Comparison of ENCODE assay signal across 30 cellular contexts in genomic region chr17:68819465-68819864, GRCh38.
"Had no signal": no experiment of that assay in that cellular context is flagged by ENCODE, and none has a peak within 500 bp of the region (broad histone marks: within the 10 kb centered on the region; RNA-seq: fewer than 3 reads in every experiment).

No MANE protein-coding gene starts in this region.

- H3K27me3 ChIP-seq: ascending aorta, cardiac muscle cell, MG63, SJSA1 had no signal

- H3K4me3 Mint-ChIP-seq: activated CD4-positive, alpha-beta T cell treated with anti-CD3 and anti-CD28 coated beads for 36 hours; activated CD4-positive, alpha-beta T cell treated with anti-CD3 and anti-CD28 coated beads, Interleukin-2, amount 10 ng/mL, durations not matched to agents 7 days and 5 days; activated CD8-positive, alpha-beta T cell treated with anti-CD3 and anti-CD28 coated beads, Interleukin-2, amount 10 ng/mL, durations not matched to agents 7 days and 5 days; activated naive CD4-positive, alpha-beta T cell treated with anti-CD3 and anti-CD28 coated beads, Interleukin-2, amount 50 U/mL, for 24 hours; activated naive CD8-positive, alpha-beta T cell treated with anti-CD3 and anti-CD28 coated beads, Interleukin-2, amount 10 ng/mL, durations not matched to agents 7 days and 5 days; activated T-cell treated with anti-CD3 and anti-CD28 coated beads, Interleukin-2, amount 50 U/mL, for 24 hours; T-helper 1 cell treated with Interleukin-12 subunit alpha and Interleukin-12 subunit beta and Interleukin-4 antibody, amounts not matched to agents 30 μg/mL and 1 μg/mL, for 36 hours; T-helper 2 cell treated with Interferon-gamma antibody and Interleukin-4, amounts not matched to agents 5 μg/mL and 100 μg/mL, for 36 hours had no signal

- H3K27ac Mint-ChIP-seq: activated CD4-positive, alpha-beta T cell treated with anti-CD3 and anti-CD28 coated beads for 36 hours; activated CD4-positive, alpha-beta T cell treated with anti-CD3 and anti-CD28 coated beads, Interleukin-2, amount 10 ng/mL, durations not matched to agents 7 days and 5 days; activated CD8-positive, alpha-beta T cell treated with anti-CD3 and anti-CD28 coated beads, Interleukin-2, amount 10 ng/mL, durations not matched to agents 7 days and 5 days; activated naive CD4-positive, alpha-beta T cell treated with anti-CD3 and anti-CD28 coated beads, Interleukin-2, amount 50 U/mL, for 24 hours; activated naive CD8-positive, alpha-beta T cell treated with anti-CD3 and anti-CD28 coated beads, Interleukin-2, amount 10 ng/mL, durations not matched to agents 7 days and 5 days; activated T-cell treated with anti-CD3 and anti-CD28 coated beads, Interleukin-2, amount 50 U/mL, for 24 hours; activated T-helper 2 cell treated with anti-CD3 and anti-CD28 coated beads, Interferon-gamma antibody, Interleukin-2, Interleukin-4, amounts not matched to agents 10 μg/mL and 5 μg/mL and 100 μg/mL, durations not matched to agents 14 hours and 24 hours and 36 hours; T-helper 1 cell treated with Interleukin-12 subunit alpha and Interleukin-12 subunit beta and Interleukin-4 antibody, amounts not matched to agents 30 μg/mL and 1 μg/mL, for 36 hours; T-helper 2 cell treated with Interferon-gamma antibody and Interleukin-4, amounts not matched to agents 5 μg/mL and 100 μg/mL, for 36 hours had no signal

- FAIRE-seq: TTC549 had no signal

- H3K4me2 ChIP-seq: SK-N-SH had no signal

- H3K36me3 ChIP-seq: ascending aorta, cardiac muscle cell, MG63, SJSA1 had no signal

- H3K9me3 Mint-ChIP-seq: activated CD4-positive, alpha-beta T cell treated with anti-CD3 and anti-CD28 coated beads, Interleukin-2, amount 10 ng/mL, durations not matched to agents 7 days and 5 days; activated naive CD4-positive, alpha-beta T cell treated with anti-CD3 and anti-CD28 coated beads, Interleukin-2, amount 50 U/mL, for 24 hours; activated naive CD8-positive, alpha-beta T cell treated with anti-CD3 and anti-CD28 coated beads, Interleukin-2, amount 10 ng/mL, durations not matched to agents 7 days and 5 days; activated T-cell treated with anti-CD3 and anti-CD28 coated beads, Interleukin-2, amount 50 U/mL, for 24 hours; activated T-helper 2 cell treated with anti-CD3 and anti-CD28 coated beads, Interferon-gamma antibody, Interleukin-2, Interleukin-4, amounts not matched to agents 10 μg/mL and 5 μg/mL and 100 μg/mL, durations not matched to agents 14 hours and 24 hours and 36 hours; T-helper 1 cell treated with Interleukin-12 subunit alpha and Interleukin-12 subunit beta and Interleukin-4 antibody, amounts not matched to agents 30 μg/mL and 1 μg/mL, for 36 hours; T-helper 2 cell treated with Interferon-gamma antibody and Interleukin-4, amounts not matched to agents 5 μg/mL and 100 μg/mL, for 36 hours had no signal

- H3K9ac ChIP-seq: SK-N-SH had no signal

- H3K36me3 Mint-ChIP-seq: activated naive CD4-positive, alpha-beta T cell treated with anti-CD3 and anti-CD28 coated beads, Interleukin-2, amount 50 U/mL, for 24 hours; activated naive CD8-positive, alpha-beta T cell treated with anti-CD3 and anti-CD28 coated beads, Interleukin-2, amount 10 ng/mL, durations not matched to agents 7 days and 5 days had no signal

- H3K4me1 ChIP-seq: ascending aorta had no signal

- H3K27ac ChIP-seq: ascending aorta, SJSA1 had no signal

- H3K27me3 Mint-ChIP-seq: activated CD4-positive, alpha-beta T cell treated with anti-CD3 and anti-CD28 coated beads for 36 hours; activated CD4-positive, alpha-beta T cell treated with anti-CD3 and anti-CD28 coated beads, Interleukin-2, amount 10 ng/mL, durations not matched to agents 7 days and 5 days; activated naive CD8-positive, alpha-beta T cell treated with anti-CD3 and anti-CD28 coated beads, Interleukin-2, amount 10 ng/mL, durations not matched to agents 7 days and 5 days had no signal

- H3K4me3 ChIP-seq: ascending aorta, cardiac muscle cell, MG63, SJSA1 had no signal

- H3K4me1 Mint-ChIP-seq: activated CD4-positive, alpha-beta T cell treated with anti-CD3 and anti-CD28 coated beads for 36 hours; activated CD4-positive, alpha-beta T cell treated with anti-CD3 and anti-CD28 coated beads, Interleukin-2, amount 10 ng/mL, durations not matched to agents 7 days and 5 days; activated naive CD4-positive, alpha-beta T cell treated with anti-CD3 and anti-CD28 coated beads, Interleukin-2, amount 50 U/mL, for 24 hours; activated naive CD8-positive, alpha-beta T cell treated with anti-CD3 and anti-CD28 coated beads, Interleukin-2, amount 10 ng/mL, durations not matched to agents 7 days and 5 days had no signal

- ATAC-seq: activated CD4-positive, alpha-beta T cell treated with anti-CD3 and anti-CD28 coated beads for 36 hours; activated CD4-positive, CD25-positive, alpha-beta regulatory T cell treated with anti-CD3 and anti-CD28 coated beads, Interleukin-2, amount 50 U/mL, for 24 hours; activated CD8-positive, alpha-beta T cell treated with anti-CD3 and anti-CD28 coated beads, Interleukin-2, amount 10 ng/mL, durations not matched to agents 7 days and 5 days; Panc1 had no signal

- H3K9me2 ChIP-seq: SK-N-SH had no signal

- H3K9me3 ChIP-seq: ascending aorta, MG63, SJSA1, SK-N-SH had no signal

- DNase-seq: activated CD4-positive, alpha-beta T cell treated with anti-CD3 and anti-CD28 coated beads for 36 hours; activated CD4-positive, alpha-beta T cell treated with anti-CD3 and anti-CD28 coated beads, Interleukin-2, amount 10 ng/mL, durations not matched to agents 7 days and 5 days; activated CD4-positive, alpha-beta T cell treated with anti-CD3 and anti-CD28 coated beads, Interleukin-2, amount 50 U/mL, for 48 hours; activated CD8-positive, alpha-beta T cell treated with anti-CD3 and anti-CD28 coated beads, Interleukin-2, amount 10 ng/mL, durations not matched to agents 7 days and 5 days; activated gamma-delta T cell; activated naive CD4-positive, alpha-beta T cell treated with Interleukin-2 at 50 U/mL for 16 hours; activated naive CD8-positive, alpha-beta T cell treated with anti-CD3 and anti-CD28 coated beads, Interleukin-2, amount 10 ng/mL, durations not matched to agents 7 days and 5 days; activated T-cell treated with anti-CD3 and anti-CD28 coated beads, Interleukin-2, amount 50 U/mL, for 24 hours; MG63; NCI-H1048; NCI-H1105 treated with DMSO at 0.1 percent for 48 hours; NCI-H1436; NCI-H1694; NCI-H1930; NCI-H2081 treated with DMSO at 0.1 percent for 48 hours; NCI-H226; NCI-H524 treated with DMSO at 0.1 percent for 48 hours; RPMI8226; SHP77 treated with DMSO at 0.1 percent for 48 hours; SK-N-SH had no signal
